27 cellular contexts compared by ENCODE assay signal in the genomic region with DNA sequence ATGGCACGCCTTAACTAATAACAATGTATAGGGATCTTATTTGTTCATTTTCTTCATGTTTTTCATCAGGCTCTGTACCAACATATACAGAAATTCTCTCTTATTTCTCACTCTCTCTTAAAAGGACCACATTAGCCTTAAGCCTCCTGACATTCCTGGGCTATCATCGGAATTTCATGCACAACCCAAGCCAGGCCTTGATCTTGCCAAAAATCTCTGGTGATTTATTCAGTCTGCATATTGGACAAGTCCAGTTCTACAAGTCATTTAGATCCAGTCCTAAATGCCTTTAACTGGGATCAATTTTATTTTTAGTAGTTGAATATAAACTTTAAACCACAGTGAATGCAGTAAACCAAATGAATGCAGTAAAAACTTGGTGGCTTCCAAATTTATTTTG.
"Had no signal": no experiment of that assay in that cellular context is flagged by ENCODE, and none has a peak within 500 bp of the region (broad histone marks: within the 10 kb centered on the region; RNA-seq: fewer than 3 reads in every experiment).

No MANE protein-coding gene starts in this region.

- H3K9me3 ChIP-seq: colonic mucosa had no signal

- H3K27ac ChIP-seq: brain microvascular endothelial cell, cardiac muscle cell, colonic mucosa, SK-N-MC had no signal

- FAIRE-seq: TTC549 had no signal

- H3K27me3 ChIP-seq: brain microvascular endothelial cell, cardiac muscle cell, colonic mucosa had no signal

- H3K4me1 ChIP-seq: colonic mucosa had no signal

- H3K4me3 ChIP-seq: cardiac muscle cell, colonic mucosa, SK-N-MC had no signal

- ATAC-seq: activated naive CD4-positive, alpha-beta T cell treated with anti-CD3 and anti-CD28 coated beads, Interleukin-2, amount 50 U/mL, for 72 hours; activated naive CD8-positive, alpha-beta T cell treated with anti-CD3 and anti-CD28 coated beads, Interleukin-2, amount 50 U/mL, for 24 hours; activated T-cell treated with anti-CD3 and anti-CD28 coated beads, Interleukin-2, amount 50 U/mL, for 4 hours; T-cell had no signal

- DNase-seq: activated B cell treated with CpG ODN at 0.5 μM for 24 hours; activated CD4-positive, alpha-beta memory T cell treated with anti-CD3 and anti-CD28 coated beads for 36 hours; activated CD4-positive, alpha-beta T cell treated with anti-CD3 and anti-CD28 coated beads for 1 hour; activated CD4-positive, alpha-beta T cell treated with anti-CD3 and anti-CD28 coated beads, Interleukin-2, amount 10 ng/mL, durations not matched to agents 7 days and 5 days; activated CD8-positive, alpha-beta memory T cell treated with anti-CD3 and anti-CD28 coated beads for 24 hours; activated effector memory CD4-positive, alpha-beta T cell treated with anti-CD3 and anti-CD28 coated beads, Interleukin-2, amount 50 U/mL, for 16 hours; activated naive CD4-positive, alpha-beta T cell treated with Interleukin-2 at 50 U/mL for 16 hours; activated naive CD8-positive, alpha-beta T cell treated with anti-CD3 and anti-CD28 coated beads, Interleukin-2, amount 50 U/mL, for 24 hours; activated T-cell treated with anti-CD3 and anti-CD28 coated beads, Interleukin-2, amount 50 U/mL, for 4 hours; amygdala; brain microvascular endothelial cell; colonic mucosa; KG1; NCI-H1092; NCI-H1417 treated with DMSO at 0.1 percent for 48 hours; NCI-H1694; NCI-H2029 treated with DMSO at 0.1 percent for 48 hours; NCI-H526 treated with DMSO at 0.1 percent for 48 hours; NCI-H82; SIG-M5; T-cell; T-helper 2 cell; T1000 had no signal

- H3K36me3 ChIP-seq: brain microvascular endothelial cell, cardiac muscle cell, colonic mucosa had no signal
